Comparison of ENCODE assay signal across 8 cellular contexts in genomic region chr19:48993175-48994034, GRCh38. TPM values are rescaled to one million over a fixed set of nuclear protein-coding genes. Genes with fewer than 3 reads are reported as not detected.
A peak's percentile ranks its signal among the peaks of the same experiment; 100 is the strongest.
DNase-seq lines count a peak whose midpoint lies in the region; ATAC-seq and FAIRE-seq lines count a peak whose summit lies in the region.

GYS1 (minus strand) TSS chr19:48993309; CDS start chr19:48993112, 197 bp downstream.
RUVBL2 (plus strand) TSS chr19:48993887; CDS start chr19:48993912, 25 bp downstream.

- H2BK120ac ChIP-seq in mesendoderm (ENCODE audit: low read depth, low read length): no peak within 1 kb of the TSS

- H3K27me3 Mint-ChIP-seq in activated CD8-positive, alpha-beta memory T cell treated with anti-CD3 and anti-CD28 coated beads, Interleukin-2, amount 10 ng/mL, durations not matched to agents 7 days and 5 days: no peaks in the 10 kb centered on the region

- H2BK15ac ChIP-seq in mesendoderm (replicated peaks; ENCODE audit: low read depth): no peak within 1 kb of the TSS

- peak within 1 kb of the TSS; percentile 66 for H3K4me3 ChIP-seq in endocrine pancreas (ENCODE audit: control insufficient read depth, insufficient read depth, low read length)
- H3K4me3 ChIP-seq in mesendoderm (ENCODE audit: low read length): peak within 1 kb of the TSS; percentile 97

- H3K4me2 ChIP-seq in mesendoderm (ENCODE audit: low read length): peak within 1 kb of the TSS; percentile 78

- peak within 1 kb of the TSS; percentile 51 for H2BK5ac ChIP-seq in mesendoderm (ENCODE audit: low read length)

- no peak within 1 kb of the TSS for H4K5ac ChIP-seq in mesendoderm (ENCODE audit: low read length)

- H3K79me1 ChIP-seq in mesendoderm (ENCODE audit: low read length): peaks cover 23% of the 10 kb centered on the region

- H3K23ac ChIP-seq in mesendoderm (ENCODE audit: low read length): no peak within 1 kb of the TSS

- DNase-seq in COR-L47 (lab: John Stamatoyannopoulos, UW) (peak; percentile 99), HTR-8/SVneo (ENCODE audit: insufficient read length, low spot score) (peak; percentile 99), NOMO-1 treated with dmso at 0.1 percent for 144 hours (lab: John Stamatoyannopoulos, UW; ENCODE audit: unreplicated experiment) (peak; percentile 100), mesendoderm (peak; percentile 100)
- peak; percentile 99 for DNase-seq in activated CD8-positive, alpha-beta memory T cell treated with anti-CD3 and anti-CD28 coated beads, Interleukin-2, amount 10 ng/mL, durations not matched to agents 7 days and 5 days
- peak; percentile 95 for DNase-seq in stimulated activated CD8-positive, alpha-beta memory T cell treated with anti-CD3 and anti-CD28 coated beads, Interleukin-15, amount 100 ng/mL, for 24 hours (ENCODE audit: low read depth)

- H3K79me2 ChIP-seq in mesendoderm (ENCODE audit: control insufficient read depth, insufficient read depth, low read length): peaks cover 22% of the 10 kb centered on the region

- peak within 1 kb of the TSS; percentile 3 for H3K18ac ChIP-seq in mesendoderm (ENCODE audit: low read length)

- H3K36me3 ChIP-seq in endocrine pancreas (ENCODE audit: control insufficient read depth, insufficient read depth, low read length): no peaks in the 10 kb centered on the region
- no peaks in the 10 kb centered on the region for H3K36me3 ChIP-seq in mesendoderm (ENCODE audit: control insufficient read depth, insufficient read depth, low read length)

- FAIRE-seq in HTR-8/SVneo (lab: Jason Lieb, UNC): peak; percentile 97

- peak within 1 kb of the TSS; percentile 86 for H3K27ac ChIP-seq in mesendoderm (ENCODE audit: low read depth, low read length)

- H3K27ac Mint-ChIP-seq in activated CD8-positive, alpha-beta memory T cell treated with anti-CD3 and anti-CD28 coated beads, Interleukin-2, amount 10 ng/mL, durations not matched to agents 7 days and 5 days: peak within 1 kb of the TSS; percentile 97

- peak within 1 kb of the TSS; percentile 89 for H3K4me3 Mint-ChIP-seq in activated CD8-positive, alpha-beta memory T cell treated with anti-CD3 and anti-CD28 coated beads, Interleukin-2, amount 10 ng/mL, durations not matched to agents 7 days and 5 days

- H3K27me3 ChIP-seq in endocrine pancreas (ENCODE audit: control insufficient read depth, insufficient read depth, low read length) (no peaks in the 10 kb centered on the region), mesendoderm (ENCODE audit: insufficient read depth, low read length, poor library complexity) (no peaks in the 10 kb centered on the region)

- H2AK5ac ChIP-seq in mesendoderm (ENCODE audit: low read length): peak within 1 kb of the TSS; percentile 76

- CTCF ChIA-PET in activated CD8-positive, alpha-beta memory T cell treated with anti-CD3 and anti-CD28 coated beads, Interleukin-2, amount 10 ng/mL, durations not matched to agents 7 days and 5 days (lab: Charles Lee): interaction anchor here (0.5 to 4.1 kb wide), 54 partner anchors 9 to 647 kb away, joined by 3 to 45 read pairs (median 4); partner anchors contain the start of genes BAX, BCAT2, CA11 and CGB2

- no peaks in the 10 kb centered on the region for H3K9me3 Mint-ChIP-seq in activated CD8-positive, alpha-beta memory T cell treated with anti-CD3 and anti-CD28 coated beads, Interleukin-2, amount 10 ng/mL, durations not matched to agents 7 days and 5 days (ENCODE audit: low read depth)

- no CpG with 5 or more reads among the region's 56 CpGs for WGBS in mesendoderm (ENCODE audit: extremely low coverage, insufficient coverage, low lambda C conversion rate)

- peaks cover 41% of the 10 kb centered on the region for H3K4me1 Mint-ChIP-seq in activated CD8-positive, alpha-beta memory T cell treated with anti-CD3 and anti-CD28 coated beads, Interleukin-2, amount 10 ng/mL, durations not matched to agents 7 days and 5 days

- peak within 1 kb of the TSS; percentile 60 for H3K4ac ChIP-seq in mesendoderm (ENCODE audit: low read depth, low read length)

- peaks cover 22% of the 10 kb centered on the region for H3K36me3 Mint-ChIP-seq in activated CD8-positive, alpha-beta memory T cell treated with anti-CD3 and anti-CD28 coated beads, Interleukin-2, amount 10 ng/mL, durations not matched to agents 7 days and 5 days

- H3K9ac ChIP-seq in endocrine pancreas (ENCODE audit: control insufficient read depth, insufficient read depth, low read length) (peak within 1 kb of the TSS; percentile 92), mesendoderm (ENCODE audit: low read length) (peak within 1 kb of the TSS; percentile 89)

- no peak within 1 kb of the TSS for H4K8ac ChIP-seq in mesendoderm (ENCODE audit: low read depth, low read length)

- peak within 1 kb of the TSS; percentile 95 for H3K56ac ChIP-seq in mesendoderm (ENCODE audit: low read length)

- peak; percentile 80 for ATAC-seq in GM21360 (IDR thresholded peaks at IDR 0.05; ENCODE audit: unreplicated experiment)
- peak; percentile 93 for ATAC-seq in activated CD8-positive, alpha-beta memory T cell treated with anti-CD3 and anti-CD28 coated beads, Interleukin-2, amount 10 ng/mL, durations not matched to agents 7 days and 5 days

- H3K9me3 ChIP-seq in endocrine pancreas (ENCODE audit: control insufficient read depth, low read length): no peaks in the 10 kb centered on the region

- H3K4me1 ChIP-seq in endocrine pancreas (ENCODE audit: control insufficient read depth, insufficient read depth, low read length) (no peaks in the 10 kb centered on the region), mesendoderm (ENCODE audit: control insufficient read depth, low read depth, low read length) (no peaks in the 10 kb centered on the region)

RNA-seq across cellular contexts. Expression of gene GYS1, which starts in this region (rescaled TPM):
- 10 to 100 TPM; 44.0 to 65.5 TPM for total RNA-seq in activated CD8-positive, alpha-beta memory T cell treated with anti-CD3 and anti-CD28 coated beads, Interleukin-2, amount 10 ng/mL, durations not matched to agents 7 days and 5 days
- 20.1 TPM for polyA plus RNA-seq in mesendoderm (2013, experiment 1 of 2)
- polyA plus RNA-seq in mesendoderm (2013, experiment 2 of 2): 19.3 TPM

RNA-seq across cellular contexts. Expression of gene RUVBL2, which starts in this region (rescaled TPM):
- 100 to 1,000 TPM; 124 to 125 TPM for total RNA-seq in activated CD8-positive, alpha-beta memory T cell treated with anti-CD3 and anti-CD28 coated beads, Interleukin-2, amount 10 ng/mL, durations not matched to agents 7 days and 5 days
- 88.9 TPM for polyA plus RNA-seq in mesendoderm (2013, experiment 1 of 2)
- 92.5 TPM for polyA plus RNA-seq in mesendoderm (2013, experiment 2 of 2)

Comparison
In these comparisons a context has a peak if more than half of its experiments do, and no peak if none do; other contexts are left out.
1. Peak in every context shown above with its lines: DNase-seq, ATAC-seq, H3K4me3 ChIP-seq and H3K27ac ChIP-seq.